In the genomic region with DNA sequence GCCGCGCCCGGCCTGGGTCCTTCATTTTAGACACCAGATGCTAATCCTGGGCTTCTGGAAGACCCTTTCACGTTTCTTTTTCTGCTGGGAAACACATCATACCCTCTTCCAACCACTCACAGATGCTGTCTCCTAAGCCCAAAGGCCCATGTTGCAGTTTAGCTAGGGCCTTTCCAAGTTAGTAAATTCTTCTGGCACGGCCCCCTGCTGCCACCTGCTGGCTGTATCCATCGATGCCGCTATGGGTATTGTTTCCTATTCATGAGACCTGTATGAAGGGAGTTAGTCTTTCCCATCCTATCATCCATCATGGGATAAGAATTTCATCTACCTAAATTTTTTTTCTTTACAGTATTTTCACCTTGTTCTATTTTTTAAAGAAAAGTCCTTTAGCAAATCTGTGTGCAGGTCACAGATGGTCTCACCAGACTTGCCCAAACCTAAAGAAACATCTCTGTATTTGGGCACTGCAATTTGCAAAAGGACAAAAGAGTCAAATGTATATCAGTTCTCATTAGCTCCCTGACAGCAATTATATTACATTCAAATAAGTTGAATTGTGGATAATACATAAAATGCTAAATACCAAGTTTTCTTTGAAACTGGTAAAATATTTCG, we compare ENCODE assay signal across 8 cellular contexts. TPM values are rescaled to one million over a fixed set of nuclear protein-coding genes. Genes with fewer than 3 reads are reported as not detected.
A peak's percentile ranks its signal among the peaks of the same experiment; 100 is the strongest.
DNase-seq lines count a peak whose midpoint lies in the region; ATAC-seq, FAIRE-seq and TF ChIP-seq lines count a peak whose summit lies in the region.

No MANE protein-coding gene starts in this region.

- H3K9me3 ChIP-seq in astrocyte (ENCODE audit: insufficient read depth, low read depth, low read length) = no peaks in the 10 kb centered on the region

- H3K27me3 ChIP-seq in astrocyte (ENCODE audit: insufficient read depth, low read length) = no peaks in the 10 kb centered on the region

- TF ChIP-seq CTCF in AG04449 (IDR thresholded peaks at IDR 0.05; ENCODE audit: insufficient read depth, low read length, missing control alignments) = peak; percentile 57
- peak; percentile 77 for TF ChIP-seq CTCF in astrocyte (IDR thresholded peaks at IDR 0.05; ENCODE audit: insufficient read depth, low read depth, low read length)

- FAIRE-seq in astrocyte (lab: Jason Lieb, UNC) = peak; percentile 78

- DNase-seq in AG04449 (ENCODE audit: low read depth, low spot score) (no peak), NCI-H128 (lab: John Stamatoyannopoulos, UW; ENCODE audit: unreplicated experiment) (peak; percentile 33), T1000 (lab: John Stamatoyannopoulos, UW) (peak; percentile 16), astrocyte (ENCODE audit: low read depth) (peak; percentile 19), hypothalamus (lab: John Stamatoyannopoulos, UW) (peak in 45 of 51 donors; percentile 0 to 70 (median 26))
- DNase-seq in stimulated activated CD4-positive, alpha-beta T cell treated with anti-CD3 and anti-CD28 coated beads, Interleukin-12 subunit alpha, Interleukin-12 subunit beta, amount 100 ng/mL, for 24 hours (ENCODE audit: low read depth in 2 of 2) = peak; percentile 44 to 70

- CTCF ChIA-PET in AG04449 (lab: Yijun Ruan, JAX) = interaction anchor here (1.0 to 3.7 kb wide), 16 partner anchors 12 to 297 kb away, joined by 3 to 70 read pairs (median 6); a partner anchor contains a TSS

- no peaks in the 10 kb centered on the region for H3K36me3 ChIP-seq in astrocyte (ENCODE audit: insufficient read depth, low read length)

- no peaks in the 10 kb centered on the region for H4K20me1 ChIP-seq in astrocyte (ENCODE audit: insufficient read depth, low read length)

- H2AFZ ChIP-seq in astrocyte (ENCODE audit: low read depth, low read length) = no peak overlapping the region

- H3K9me3 Mint-ChIP-seq in astrocyte (ENCODE audit: unreplicated experiment) = no peaks in the 10 kb centered on the region

- H3K27ac ChIP-seq in astrocyte (ENCODE audit: low read depth, low read length) = no peak overlapping the region

- no peaks in the 10 kb centered on the region for H3K79me2 ChIP-seq in astrocyte (ENCODE audit: insufficient read depth, low read length)

- POLR2A ChIA-PET in AG04449 (lab: Yijun Ruan, JAX) = no interaction called here

- H3K9ac ChIP-seq in astrocyte (ENCODE audit: low read length) = no peak overlapping the region

- no peak overlapping the region for H3K4me3 Mint-ChIP-seq in astrocyte (ENCODE audit: unreplicated experiment)

- no peaks in the 10 kb centered on the region for H3K27me3 Mint-ChIP-seq in astrocyte (ENCODE audit: low read depth, unreplicated experiment)

- H3K4me1 Mint-ChIP-seq in astrocyte (ENCODE audit: low read depth, unreplicated experiment) = peaks cover 13% of the 10 kb centered on the region

- H3K4me2 ChIP-seq in astrocyte (ENCODE audit: low read length) = no peak overlapping the region

- no peaks in the 10 kb centered on the region for H3K36me3 Mint-ChIP-seq in astrocyte (ENCODE audit: low read depth, unreplicated experiment)

- H3K4me3 ChIP-seq in AG04449 (ENCODE audit: low read depth, low read length) = no peak overlapping the region
- no peak overlapping the region for H3K4me3 ChIP-seq in astrocyte (ENCODE audit: insufficient read depth, low read depth, low read length)

- ATAC-seq in GM18511 (IDR thresholded peaks at IDR 0.05; ENCODE audit: unreplicated experiment) (peak; percentile 71), GM21390 (IDR thresholded peaks at IDR 0.05; ENCODE audit: unreplicated experiment) (no peak)

- H3K27ac Mint-ChIP-seq in astrocyte (ENCODE audit: unreplicated experiment) = no peak overlapping the region

- peaks cover 18% of the 10 kb centered on the region for H3K4me1 ChIP-seq in astrocyte (ENCODE audit: insufficient read depth, low read length)

RNA-seq across cellular contexts. Expression of a gene that starts 37.8 kb away (rescaled TPM):
- total RNA-seq in astrocyte = 20.8 and 21.0 TPM in 2 replicates

RNA-seq across cellular contexts. Expression of a gene that starts 40.2 kb away (rescaled TPM):
- total RNA-seq in astrocyte = 18.5 and 20.5 TPM in 2 replicates
